23 cellular contexts compared by ENCODE assay signal in genomic region chr12:77354766-77355362, GRCh38.
DNase-seq lines count a peak whose midpoint lies in the region; ATAC-seq and TF ChIP-seq lines count a peak whose summit lies in the region.
"Had no signal": no experiment of that assay in that cellular context is flagged by ENCODE, and none has a peak within 500 bp of the region (broad histone marks: within the 10 kb centered on the region; RNA-seq: fewer than 3 reads in every experiment).

No MANE protein-coding gene starts in this region.

- no peaks in the 10 kb centered on the region for H3K36me3 ChIP-seq in ACC112 (ENCODE audit: insufficient read depth, low read length)
- no peaks in the 10 kb centered on the region for H3K36me3 ChIP-seq in PC-3 (ENCODE audit: low read depth, low read length)
- H3K36me3 ChIP-seq in endocrine pancreas (ENCODE audit: control insufficient read depth, insufficient read depth, low read length), result no peaks in the 10 kb centered on the region
- no peaks in the 10 kb centered on the region for H3K36me3 ChIP-seq in lower lobe of right lung
- H3K36me3 ChIP-seq: heart right ventricle, thoracic aorta, vagina had no signal

- H3K79me2 ChIP-seq in ACC112 (ENCODE audit: control insufficient read depth, insufficient read depth, low read length, unreplicated experiment), result no peaks in the 10 kb centered on the region
- no peaks in the 10 kb centered on the region for H3K79me2 ChIP-seq in PC-3 (ENCODE audit: low read length)

- POLR2A ChIA-PET in PC-3 (lab: Charles Lee; ENCODE audit: unreplicated experiment), result no interaction called here

- H3K9me3 ChIP-seq in PC-3 (ENCODE audit: low read length), result no peaks in the 10 kb centered on the region
- H3K9me3 ChIP-seq in endocrine pancreas (ENCODE audit: control insufficient read depth, low read length), result no peaks in the 10 kb centered on the region
- H3K9me3 ChIP-seq in lower lobe of right lung, result no peaks in the 10 kb centered on the region
- H3K9me3 ChIP-seq: heart right ventricle, mucosa of descending colon, thoracic aorta, vagina had no signal

- no peaks in the 10 kb centered on the region for H3K27me3 ChIP-seq in ACC112 (ENCODE audit: insufficient read depth, low read length)
- no peaks in the 10 kb centered on the region for H3K27me3 ChIP-seq in PC-3 (ENCODE audit: low read length)
- H3K27me3 ChIP-seq in endocrine pancreas (ENCODE audit: control insufficient read depth, insufficient read depth, low read length), result no peaks in the 10 kb centered on the region
- H3K27me3 ChIP-seq in lower lobe of right lung (ENCODE audit: low read depth), result no peaks in the 10 kb centered on the region
- H3K27me3 ChIP-seq: heart right ventricle, vagina had no signal

- 0 out of 2 replicates have a peak, but pooled peaks cover 4% of the 10 kb centered on the region for H3K9me2 ChIP-seq in PC-3 (replicated peaks; ENCODE audit: low read length)

- H2AFZ ChIP-seq in ACC112 (ENCODE audit: low read length, unreplicated experiment), result peak overlapping the region; percentile 43
- H2AFZ ChIP-seq in PC-3 (ENCODE audit: low read length), result no peak overlapping the region

- H3K27ac ChIP-seq in ACC112 (ENCODE audit: low read depth, low read length) (peak overlapping the region; percentile 10), PC-3 (ENCODE audit: low read length) (no peak overlapping the region), lower lobe of right lung (no peak overlapping the region)
- H3K27ac ChIP-seq: 22Rv1, heart right ventricle, thoracic aorta, vagina had no signal

- BruUV-seq in PC-3 (replicated peaks; lab: Mats Ljungman, UMichigan), result no TSS peak

- peak overlapping the region; percentile 44 for H3K4me3 ChIP-seq in ACC112 (ENCODE audit: low read depth, low read length)
- no peak overlapping the region for H3K4me3 ChIP-seq in PC-3 (ENCODE audit: low read length)
- peak overlapping the region; percentile 7 for H3K4me3 ChIP-seq in endocrine pancreas (ENCODE audit: control insufficient read depth, insufficient read depth, low read length)
- H3K4me3 ChIP-seq in lower lobe of right lung, result no peak overlapping the region
- H3K4me3 ChIP-seq: heart right ventricle, lung, mucosa of descending colon, thoracic aorta, vagina had no signal

- CTCF ChIA-PET in PC-3 (lab: Charles Lee), result no interaction called here

- H3K4me2 ChIP-seq in PC-3 (ENCODE audit: low read length), result no peak overlapping the region

- intact Hi-C loops in PC-3 (cut with micrococcal nuclease) (no loop called here), lower lobe of right lung (cut with DNase I) (no loop called here)

- H4K20me1 ChIP-seq in PC-3 (ENCODE audit: low read length), result no peaks in the 10 kb centered on the region

- ATAC-seq in PC-3 (peak; percentile 64), HG02571 (IDR thresholded peaks at IDR 0.05; ENCODE audit: unreplicated experiment) (no peak), lower lobe of right lung (no peak), HG03342 (IDR thresholded peaks at IDR 0.05; ENCODE audit: unreplicated experiment) (no peak)
- ATAC-seq: mucosa of descending colon; stimulated activated naive B cell treated with anti-CD40 and anti-IgM and Interleukin-4, amounts not matched to agents 10 μg/mL and 1 μg/mL and 100 μg/mL, for 72 hours; WTC11 had no signal

- no peak overlapping the region for H3K9ac ChIP-seq in PC-3 (ENCODE audit: low read length)
- H3K9ac ChIP-seq in endocrine pancreas (ENCODE audit: control insufficient read depth, insufficient read depth, low read length), result no peak overlapping the region

- H3K4me1 ChIP-seq in ACC112 (ENCODE audit: control insufficient read depth, insufficient read depth, low read length, unreplicated experiment), result peaks cover 21% of the 10 kb centered on the region
- H3K4me1 ChIP-seq in PC-3 (ENCODE audit: insufficient read depth, low read length), result peaks cover 7% of the 10 kb centered on the region; the same call in 1 of the 2 replicates
- H3K4me1 ChIP-seq in endocrine pancreas (ENCODE audit: control insufficient read depth, insufficient read depth, low read length), result no peaks in the 10 kb centered on the region
- no peaks in the 10 kb centered on the region for H3K4me1 ChIP-seq in lower lobe of right lung
- H3K4me1 ChIP-seq: vagina had no signal

- DNase-seq in PC-3, result peak; percentile 20
- DNase-seq in myocyte (ENCODE audit: low read depth), result peak; percentile 5
- no peak for DNase-seq in lower lobe of right lung
- DNase-seq in NCI-H1105 (lab: John Stamatoyannopoulos, UW), result no peak
- DNase-seq: activated naive CD4-positive, alpha-beta T cell treated with anti-CD3 and anti-CD28 coated beads, Interleukin-2, amount 10 ng/mL, durations not matched to agents 7 days and 5 days; Calu3; DMS79 treated with DMSO at 0.1 percent for 48 hours; heart right ventricle; mucosa of descending colon; NCI-H1092; NCI-H1930; SIG-M5; stimulated activated CD4-positive, alpha-beta T cell treated with anti-CD3 and anti-CD28 coated beads, Interleukin-4, amount 100 ng/mL, for 24 hours; stimulated activated naive B cell treated with anti-CD40 and anti-IgM and Interleukin-4, amounts not matched to agents 10 μg/mL and 1 μg/mL and 100 μg/mL, for 72 hours had no signal

- TF ChIP-seq CTCF in PC-3 (conservative IDR thresholded peaks at IDR 0.05; ENCODE audit: low read depth, low read length), result no peak
- TF ChIP-seq CTCF in lower lobe of right lung (IDR thresholded peaks at IDR 0.05), result no peak

- H3F3A ChIP-seq in PC-3 (ENCODE audit: low read length, unreplicated experiment), result no peaks in the 10 kb centered on the region

Comparison
In these comparisons a context has a peak if more than half of its experiments do, and no peak if none do; other contexts are left out.
1. H3K4me3 ChIP-seq: peak in ACC112 (single experiment) and endocrine pancreas (single experiment); none in PC-3 (single experiment) and lower lobe of right lung (single experiment).
2. DNase-seq: peak in PC-3 (single experiment) and myocyte (single experiment); none in lower lobe of right lung (single experiment) and NCI-H1105 (single experiment).